10 cellular contexts compared by ENCODE assay signal in the genomic region with DNA sequence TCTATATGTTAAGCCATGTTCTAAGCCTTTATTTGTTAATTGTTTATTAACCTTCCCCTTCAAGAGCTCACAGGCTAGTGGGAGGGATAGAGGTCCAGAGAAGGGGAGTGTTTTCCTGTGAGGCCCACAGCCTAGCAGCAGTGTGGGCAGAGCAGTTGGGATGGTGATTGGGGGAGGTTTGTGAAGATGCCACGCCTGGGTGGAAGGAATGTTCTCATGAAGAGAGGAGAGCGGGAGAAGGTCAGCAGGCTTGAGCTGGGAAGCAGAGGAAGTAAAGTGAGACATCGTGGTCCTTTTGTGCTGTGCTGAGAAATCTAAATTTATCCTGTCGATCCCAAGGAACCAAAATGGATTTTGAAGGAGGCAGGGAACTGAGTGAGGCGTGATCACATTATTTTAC. TPM values are rescaled to one million over a fixed set of nuclear protein-coding genes. Genes with fewer than 3 reads are reported as not detected.
DNase-seq lines count a peak whose midpoint lies in the region; ATAC-seq, FAIRE-seq and TF ChIP-seq lines count a peak whose summit lies in the region.
"Had no signal": no experiment of that assay in that cellular context is flagged by ENCODE, and none has a peak within 500 bp of the region (broad histone marks: within the 10 kb centered on the region; RNA-seq: fewer than 3 reads in every experiment).

No MANE protein-coding gene starts in this region.

- H2AFZ ChIP-seq in astrocyte (ENCODE audit: low read depth, low read length) = no peak overlapping the region

- no peaks in the 10 kb centered on the region for H3K27me3 Mint-ChIP-seq in astrocyte (ENCODE audit: low read depth, unreplicated experiment)

- H3K9me3 Mint-ChIP-seq in astrocyte (ENCODE audit: unreplicated experiment) = no peaks in the 10 kb centered on the region

- H3K4me1 Mint-ChIP-seq in astrocyte (ENCODE audit: low read depth, unreplicated experiment) = peaks cover 31% of the 10 kb centered on the region

- H3K27ac ChIP-seq in HEK293 (ENCODE audit: extremely low read depth, low read depth, low read length) = no peak overlapping the region
- peak overlapping the region; percentile 43 for H3K27ac ChIP-seq in astrocyte (ENCODE audit: low read depth, low read length)
- H3K27ac ChIP-seq: neutrophil had no signal

- CTCF ChIA-PET in HEK293 (lab: Yijun Ruan, JAX) = no interaction called here

- ATAC-seq in HG03457 (IDR thresholded peaks at IDR 0.05; ENCODE audit: unreplicated experiment) = no peak

- peak overlapping the region; percentile 54 for H3K4me2 ChIP-seq in astrocyte (ENCODE audit: low read length)

- FAIRE-seq in astrocyte (lab: Jason Lieb, UNC) = no peak

- H3K79me2 ChIP-seq in astrocyte (ENCODE audit: insufficient read depth, low read length) = peaks cover 81% of the 10 kb centered on the region

- H3K4me3 Mint-ChIP-seq in astrocyte (ENCODE audit: unreplicated experiment) = peak overlapping the region; percentile 8

- peaks cover 53% of the 10 kb centered on the region for H4K20me1 ChIP-seq in astrocyte (ENCODE audit: insufficient read depth, low read length)

- POLR2A ChIA-PET in HEK293 (lab: Yijun Ruan, JAX) = no interaction called here

- H3K9me3 ChIP-seq in HEK293 (ENCODE audit: control insufficient read depth, insufficient read depth, low read depth, low read length) (no peaks in the 10 kb centered on the region), astrocyte (ENCODE audit: insufficient read depth, low read depth, low read length) (no peaks in the 10 kb centered on the region)
- H3K9me3 ChIP-seq: neutrophil had no signal

- no peaks in the 10 kb centered on the region for H3K27me3 ChIP-seq in astrocyte (ENCODE audit: insufficient read depth, low read length)
- H3K27me3 ChIP-seq: neutrophil had no signal

- H3K4me1 ChIP-seq in HEK293 (ENCODE audit: control insufficient read depth, insufficient read depth, low read length) (no peaks in the 10 kb centered on the region), astrocyte (ENCODE audit: insufficient read depth, low read length) (peaks cover 15% of the 10 kb centered on the region)

- peak overlapping the region; percentile 29 for H3K27ac Mint-ChIP-seq in astrocyte (ENCODE audit: unreplicated experiment)

- TF ChIP-seq CTCF in HEK293 (tag by site-specific recombination; IDR thresholded peaks at IDR 0.05) (no peak), astrocyte (IDR thresholded peaks at IDR 0.05; ENCODE audit: insufficient read depth, low read depth, low read length) (no peak)

- DNase-seq in astrocyte (ENCODE audit: low read depth) (peak; percentile 64), iris pigment epithelial cell (ENCODE audit: low read depth) (peak; percentile 78), smooth muscle cell of the brain vasculature (ENCODE audit: low read depth, low spot score) (peak; percentile 51), G401 (ENCODE audit: low spot score) (no peak)
- no peak for DNase-seq in activated CD4-positive, CD25-positive, alpha-beta regulatory T cell (lab: John Stamatoyannopoulos, UW)
- DNase-seq in central memory CD4-positive, alpha-beta T cell = no peak
- DNase-seq: NCI-H1105 had no signal

- H3K4me3 ChIP-seq in HEK293 (ENCODE audit: low read depth, low read length) = no peak overlapping the region
- H3K4me3 ChIP-seq in astrocyte (ENCODE audit: insufficient read depth, low read depth, low read length) = no peak overlapping the region

- H3K36me3 ChIP-seq in HEK293 (ENCODE audit: control insufficient read depth in 2 of 2, insufficient read depth in 1 of 2, low read length in 2 of 2) = peaks cover 12 to 56% of the 10 kb centered on the region in 2 experiments; a peak in 2 of 3 replicates
- H3K36me3 ChIP-seq in astrocyte (ENCODE audit: insufficient read depth, low read length) = peaks cover 17% of the 10 kb centered on the region

- peaks cover 20% of the 10 kb centered on the region for H3K36me3 Mint-ChIP-seq in astrocyte (ENCODE audit: low read depth, unreplicated experiment)

- in situ Hi-C loops in G401 (cut with HindIII; ENCODE audit: low sequenced_read_pairs) = no loop called here

- H3K9ac ChIP-seq in astrocyte (ENCODE audit: low read length) = peak overlapping the region; percentile 51

TF ChIP-seq in HEK293, 187 proteins besides CTCF, POLR2A, EP300 and RAD21:
- peak; percentile 93 for TF ChIP-seq EGR2 (tag by site-specific recombination; IDR thresholded peaks at IDR 0.05; ENCODE audit: low read depth)
- TF ChIP-seq ZFHX2 (tag by site-specific recombination; conservative IDR thresholded peaks at IDR 0.05) = peak; percentile 84
- no peak for TF ChIP-seq ZNF501 (tag by site-specific recombination; IDR thresholded peaks at IDR 0.05)
- no peak for TF ChIP-seq ZNF426 (tag by site-specific recombination; IDR thresholded peaks at IDR 0.05)
- TF ChIP-seq ZBTB7A (tag by site-specific recombination; IDR thresholded peaks at IDR 0.05; ENCODE audit: low read depth) = no peak
- no peak for TF ChIP-seq ZNF16 (tag by site-specific recombination; IDR thresholded peaks at IDR 0.05; ENCODE audit: low read depth)
- no peak for TF ChIP-seq GFI1B (tag by site-specific recombination; IDR thresholded peaks at IDR 0.05)
- TF ChIP-seq ZNF624 (tag by site-specific recombination; IDR thresholded peaks at IDR 0.05) = no peak
- no peak for TF ChIP-seq MZF1 (tag by site-specific recombination; IDR thresholded peaks at IDR 0.05; ENCODE audit: borderline replicate concordance)

RNA-seq across cellular contexts. Expression of a gene that starts 42.6 kb away (rescaled TPM):
- total RNA-seq in astrocyte = 42.3 and 45.7 TPM in 2 replicates
- total RNA-seq in G401 (2014; rRNA removed; shearing (Covaris generic)) = 11.1 and 15.4 TPM in 2 replicates

RNA-seq across cellular contexts. Expression of a gene that starts 52.5 kb away (rescaled TPM):
- total RNA-seq in astrocyte = 14.8 and 17.1 TPM in 2 replicates
- 34.0 and 34.3 TPM in 2 replicates for total RNA-seq in G401 (2014; rRNA removed; shearing (Covaris generic))

Comparison
In these comparisons a context has a peak if more than half of its experiments do, and no peak if none do; other contexts are left out.
1. DNase-seq: peak in astrocyte (single experiment), iris pigment epithelial cell (single experiment) and smooth muscle cell of the brain vasculature (single experiment); none in activated CD4-positive, CD25-positive, alpha-beta regulatory T cell (0 of 4), central memory CD4-positive, alpha-beta T cell (single experiment) and G401 (single experiment).